8 cellular contexts compared by ENCODE assay signal in genomic region chr17:38750312-38751121, GRCh38. TPM values are rescaled to one million over a fixed set of nuclear protein-coding genes. Genes with fewer than 3 reads are reported as not detected.
A peak's percentile ranks its signal among the peaks of the same experiment; 100 is the strongest.
DNase-seq lines count a peak whose midpoint lies in the region; ATAC-seq and TF ChIP-seq lines count a peak whose summit lies in the region.

No MANE protein-coding gene starts in this region.

- H3K9me3 Mint-ChIP-seq in activated CD4-positive, alpha-beta T cell treated with anti-CD3 and anti-CD28 coated beads, Interleukin-2, amount 10 ng/mL, durations not matched to agents 7 days and 5 days, result no peaks in the 10 kb centered on the region

- no peak for TF ChIP-seq CTCF in cardiac fibroblast (IDR thresholded peaks at IDR 0.05; ENCODE audit: low read depth, low read length)

- no peaks in the 10 kb centered on the region for H3K36me3 ChIP-seq in mucosa of stomach (ENCODE audit: control insufficient read depth, insufficient read depth, low read length)

- no peak for DNase-seq in activated CD4-positive, alpha-beta T cell treated with anti-CD3 and anti-CD28 coated beads, Interleukin-2, amount 10 ng/mL, durations not matched to agents 7 days and 5 days
- DNase-seq in activated CD4-positive, alpha-beta T cell treated with anti-CD3 and anti-CD28 coated beads, Interleukin-2, amount 50 U/mL, for 48 hours, result no peak
- DNase-seq in NCI-H774 (lab: John Stamatoyannopoulos, UW) (peak; percentile 52), cardiac fibroblast (ENCODE audit: low read depth in 2 of 2) (no peak)
- DNase-seq in activated CD4-positive, CD25-positive, alpha-beta regulatory T cell treated with anti-CD3 and anti-CD28 coated beads, Interleukin-2, amount 50 U/mL, for 72 hours, result no peak

- H3K4me1 Mint-ChIP-seq in activated CD4-positive, alpha-beta T cell treated with anti-CD3 and anti-CD28 coated beads, Interleukin-2, amount 10 ng/mL, durations not matched to agents 7 days and 5 days, result peaks cover 51% of the 10 kb centered on the region

- peak overlapping the region; percentile 59 for H3K9ac ChIP-seq in mucosa of stomach (ENCODE audit: low read length)

- peak overlapping the region; percentile 96 for H3K4me3 Mint-ChIP-seq in activated CD4-positive, alpha-beta T cell treated with anti-CD3 and anti-CD28 coated beads, Interleukin-2, amount 10 ng/mL, durations not matched to agents 7 days and 5 days

- H3K36me3 Mint-ChIP-seq in activated CD4-positive, alpha-beta T cell treated with anti-CD3 and anti-CD28 coated beads, Interleukin-2, amount 10 ng/mL, durations not matched to agents 7 days and 5 days (ENCODE audit: low read depth), result peaks cover 18% of the 10 kb centered on the region

- peak overlapping the region; percentile 92 to 98 for H3K4me3 ChIP-seq in cardiac fibroblast (replicated peaks in 1 of 2; ENCODE audit: low read depth in 2 of 2, low read length in 2 of 2)
- H3K4me3 ChIP-seq in mucosa of stomach (ENCODE audit: low read length), result peak overlapping the region; percentile 62

- peaks cover 46% of the 10 kb centered on the region for H3K27me3 Mint-ChIP-seq in activated CD4-positive, alpha-beta T cell treated with anti-CD3 and anti-CD28 coated beads, Interleukin-2, amount 10 ng/mL, durations not matched to agents 7 days and 5 days

- POLR2A ChIA-PET in activated CD4-positive, alpha-beta T cell treated with anti-CD3 and anti-CD28 coated beads, Interleukin-2, amount 10 ng/mL, durations not matched to agents 7 days and 5 days (lab: Charles Lee), result no interaction called here

- H3K27me3 ChIP-seq in mucosa of stomach (ENCODE audit: control insufficient read depth, insufficient read depth, low read length), result no peaks in the 10 kb centered on the region

- ATAC-seq in HG02938 (IDR thresholded peaks at IDR 0.05; ENCODE audit: unreplicated experiment), result no peak
- no peak for ATAC-seq in GM19328 (IDR thresholded peaks at IDR 0.05; ENCODE audit: unreplicated experiment)

- H3K9me3 ChIP-seq in mucosa of stomach (ENCODE audit: control insufficient read depth, low read length), result no peaks in the 10 kb centered on the region

- peak overlapping the region; percentile 98 for H3K27ac Mint-ChIP-seq in activated CD4-positive, alpha-beta T cell treated with anti-CD3 and anti-CD28 coated beads, Interleukin-2, amount 10 ng/mL, durations not matched to agents 7 days and 5 days

- peaks cover 34% of the 10 kb centered on the region for H3K4me1 ChIP-seq in mucosa of stomach (ENCODE audit: control insufficient read depth, insufficient read depth, low read length)

- CTCF ChIA-PET in activated CD4-positive, alpha-beta T cell treated with anti-CD3 and anti-CD28 coated beads, Interleukin-2, amount 10 ng/mL, durations not matched to agents 7 days and 5 days (lab: Charles Lee), result interaction anchor here (0.7 to 1.5 kb wide), 2 partner anchors 15 to 119 kb away, joined by 3 to 4 read pairs; partner anchors contain the start of gene LASP1

RNA-seq across cellular contexts. Expression of gene PSMB3, which starts 2.0 kb away (rescaled TPM):
- 100 to 1,000 TPM; 262 to 294 TPM for total RNA-seq in activated CD4-positive, alpha-beta T cell treated with anti-CD3 and anti-CD28 coated beads, Interleukin-2, amount 10 ng/mL, durations not matched to agents 7 days and 5 days

RNA-seq across cellular contexts. Expression of gene PCGF2, which starts 2.4 kb away (rescaled TPM):
- total RNA-seq in activated CD4-positive, alpha-beta T cell treated with anti-CD3 and anti-CD28 coated beads, Interleukin-2, amount 10 ng/mL, durations not matched to agents 7 days and 5 days, result under 1 TPM; 0.22 to 0.23 TPM

RNA-seq across cellular contexts. Expression of gene CISD3, which starts 20.4 kb away (rescaled TPM):
- 10 to 100 TPM; 45.7 to 46.3 TPM for total RNA-seq in activated CD4-positive, alpha-beta T cell treated with anti-CD3 and anti-CD28 coated beads, Interleukin-2, amount 10 ng/mL, durations not matched to agents 7 days and 5 days

RNA-seq across cellular contexts. Expression of gene MLLT6, which starts 45.4 kb away (rescaled TPM):
- total RNA-seq in activated CD4-positive, alpha-beta T cell treated with anti-CD3 and anti-CD28 coated beads, Interleukin-2, amount 10 ng/mL, durations not matched to agents 7 days and 5 days, result 100 to 1,000 TPM; 251 to 264 TPM

RNA-seq across cellular contexts. Expression of gene PIP4K2B, which starts 48.8 kb away (rescaled TPM):
- total RNA-seq in activated CD4-positive, alpha-beta T cell treated with anti-CD3 and anti-CD28 coated beads, Interleukin-2, amount 10 ng/mL, durations not matched to agents 7 days and 5 days, result 10 to 100 TPM; 49.4 to 52.6 TPM
